In genomic region chr20:4855097-4855496, GRCh38 we compare ENCODE assay signal across 16 cellular contexts. TPM values are rescaled to one million over a fixed set of nuclear protein-coding genes. Genes with fewer than 3 reads are reported as not detected.
A peak's percentile ranks its signal among the peaks of the same experiment; 100 is the strongest.
DNase-seq lines count a peak whose midpoint lies in the region; ATAC-seq and TF ChIP-seq lines count a peak whose summit lies in the region.
"Had no signal": no experiment of that assay in that cellular context is flagged by ENCODE, and none has a peak within 500 bp of the region (broad histone marks: within the 10 kb centered on the region; RNA-seq: fewer than 3 reads in every experiment).

No MANE protein-coding gene starts in this region.

- intact Hi-C loops in Right ventricle myocardium inferior (cut with DNase I), result no loop called here
- intact Hi-C loops in left ventricle myocardium superior (cut with micrococcal nuclease), result no loop called here
- intact Hi-C loops in posterior vena cava (cut with DNase I), result no loop called here

- TF ChIP-seq CTCF in VCaP (conservative IDR thresholded peaks at IDR 0.05), result no peak

- H3K4me1 ChIP-seq in effector memory CD4-positive, alpha-beta T cell (ENCODE audit: control insufficient read depth, insufficient read depth, low read length, poor library complexity, severe bottlenecking), result no peaks in the 10 kb centered on the region
- H3K4me1 ChIP-seq: BLaER1 had no signal

- H3K27me3 Mint-ChIP-seq in memory B cell, result no peaks in the 10 kb centered on the region
- H3K27me3 Mint-ChIP-seq in stimulated activated naive B cell treated with anti-CD40 and anti-IgM and Interleukin-4, amounts not matched to agents 10 μg/mL and 1 μg/mL and 100 μg/mL, for 72 hours, result no peaks in the 10 kb centered on the region

- H3K4me3 Mint-ChIP-seq in memory B cell, result no peak overlapping the region
- H3K4me3 Mint-ChIP-seq in stimulated activated naive B cell treated with anti-CD40 and anti-IgM and Interleukin-4, amounts not matched to agents 10 μg/mL and 1 μg/mL and 100 μg/mL, for 72 hours, result no peak overlapping the region
- H3K4me3 Mint-ChIP-seq: CD8-positive, alpha-beta T cell; H9 had no signal

- peaks cover 40% of the 10 kb centered on the region for H3K36me3 Mint-ChIP-seq in memory B cell
- peaks cover 36 to 71% of the 10 kb centered on the region in 2 donors for H3K36me3 Mint-ChIP-seq in stimulated activated naive B cell treated with anti-CD40 and anti-IgM and Interleukin-4, amounts not matched to agents 10 μg/mL and 1 μg/mL and 100 μg/mL, for 72 hours

- DNase-seq in Right ventricle myocardium inferior (ENCODE audit: missing footprints) (peak; percentile 60), left ventricle myocardium superior (no peak), memory B cell (ENCODE audit: low spot score in 2 of 2) (no peak), posterior vena cava (ENCODE audit: low spot score) (no peak)
- DNase-seq in stimulated activated naive B cell treated with anti-CD40 and anti-IgM and Interleukin-4, amounts not matched to agents 10 μg/mL and 1 μg/mL and 100 μg/mL, for 72 hours, result no peak
- DNase-seq in effector memory CD4-positive, alpha-beta T cell, result no peak
- DNase-seq: 8988T; Calu3; CD8-positive, alpha-beta T cell; DMS79 treated with DMSO at 0.1 percent for 48 hours; GF-D8; H9 had no signal

- H3K4me3 ChIP-seq in effector memory CD4-positive, alpha-beta T cell (ENCODE audit: insufficient read depth, low read depth, low read length, poor library complexity, severe bottlenecking), result no peak overlapping the region
- H3K4me3 ChIP-seq: BLaER1 had no signal

- no peaks in the 10 kb centered on the region for H3K9me3 ChIP-seq in effector memory CD4-positive, alpha-beta T cell (ENCODE audit: control insufficient read depth, low read length)
- H3K9me3 ChIP-seq: BLaER1 had no signal

- peak overlapping the region; percentile 78 for H3K27ac ChIP-seq in VCaP
- no peak overlapping the region for H3K27ac ChIP-seq in effector memory CD4-positive, alpha-beta T cell (ENCODE audit: insufficient read depth, low read length, poor library complexity, severe bottlenecking)
- H3K27ac ChIP-seq: BLaER1 had no signal

- no peaks in the 10 kb centered on the region for H3K9me3 Mint-ChIP-seq in memory B cell
- no peaks in the 10 kb centered on the region for H3K9me3 Mint-ChIP-seq in stimulated activated naive B cell treated with anti-CD40 and anti-IgM and Interleukin-4, amounts not matched to agents 10 μg/mL and 1 μg/mL and 100 μg/mL, for 72 hours
- H3K9me3 Mint-ChIP-seq: CD8-positive, alpha-beta T cell; H9 had no signal

- H3K4me1 Mint-ChIP-seq in memory B cell, result no peaks in the 10 kb centered on the region
- H3K4me1 Mint-ChIP-seq in stimulated activated naive B cell treated with anti-CD40 and anti-IgM and Interleukin-4, amounts not matched to agents 10 μg/mL and 1 μg/mL and 100 μg/mL, for 72 hours, result peaks cover 7 to 10% of the 10 kb centered on the region in 2 donors
- H3K4me1 Mint-ChIP-seq: H9 had no signal

- H3K27ac Mint-ChIP-seq in memory B cell, result peak overlapping the region; percentile 38
- peak overlapping the region; percentile 3 for H3K27ac Mint-ChIP-seq in stimulated activated naive B cell treated with anti-CD40 and anti-IgM and Interleukin-4, amounts not matched to agents 10 μg/mL and 1 μg/mL and 100 μg/mL, for 72 hours
- H3K27ac Mint-ChIP-seq: CD8-positive, alpha-beta T cell; H9 had no signal

- ATAC-seq in Right ventricle myocardium inferior (no peak), left ventricle myocardium superior (no peak), memory B cell (ENCODE audit: low read depth) (no peak), HG03521 (IDR thresholded peaks at IDR 0.05; ENCODE audit: unreplicated experiment) (no peak)
- ATAC-seq in stimulated activated naive B cell treated with anti-CD40 and anti-IgM and Interleukin-4, amounts not matched to agents 10 μg/mL and 1 μg/mL and 100 μg/mL, for 72 hours (replicated peaks), result no peak
- ATAC-seq: CD8-positive, alpha-beta T cell had no signal

- H3K36me3 ChIP-seq in effector memory CD4-positive, alpha-beta T cell (ENCODE audit: control insufficient read depth, insufficient read depth, low read length), result peaks cover 31% of the 10 kb centered on the region

- H3K27me3 ChIP-seq in effector memory CD4-positive, alpha-beta T cell (replicated peaks; ENCODE audit: control insufficient read depth, insufficient read depth, low read length, poor library complexity, severe bottlenecking), result no peaks in the 10 kb centered on the region
- H3K27me3 ChIP-seq: BLaER1 had no signal

RNA-seq across cellular contexts. Expression of gene RASSF2, which starts 31.7 kb away (rescaled TPM):
- total RNA-seq in Right ventricle myocardium inferior (4.5 TPM), left ventricle myocardium superior (3.7 TPM), posterior vena cava (10 to 100 TPM; 25.8 to 68.9 TPM)
- total RNA-seq: HT-29 had no signal
